In genomic region chr22:41648431-41648830, GRCh38 we compare ENCODE assay signal across 1 cellular context.
TF ChIP-seq lines count a peak whose summit lies in the region.

No MANE protein-coding gene starts in this region.

TF ChIP-seq in GM12878, 131 proteins besides CTCF, POLR2A, EP300 and RAD21:
- TF ChIP-seq SMC3 (IDR thresholded peaks at IDR 0.05; ENCODE audit: borderline replicate concordance, low read length) (no peak), POLR2AphosphoS5 (IDR thresholded peaks at IDR 0.05; ENCODE audit: low read length) (no peak), CEBPZ (IDR thresholded peaks at IDR 0.05; ENCODE audit: low read depth, low read length) (no peak), CBFB (IDR thresholded peaks at IDR 0.05; ENCODE audit: low read depth) (no peak), FOXM1 (IDR thresholded peaks at IDR 0.05; ENCODE audit: low read depth, low read length) (no peak), SPI1 (IDR thresholded peaks at IDR 0.05; ENCODE audit: borderline replicate concordance, insufficient read depth, low read depth, low read length) (no peak), KLF5 (IDR thresholded peaks at IDR 0.05; ENCODE audit: partially characterized antibody) (no peak), DPF2 (IDR thresholded peaks at IDR 0.05) (no peak), SMAD5 (IDR thresholded peaks at IDR 0.05; ENCODE audit: low read depth) (no peak), PML (IDR thresholded peaks at IDR 0.05; ENCODE audit: low read length) (no peak), TCF12 (IDR thresholded peaks at IDR 0.05; ENCODE audit: low read depth, low read length) (no peak)
